In the genomic region with DNA sequence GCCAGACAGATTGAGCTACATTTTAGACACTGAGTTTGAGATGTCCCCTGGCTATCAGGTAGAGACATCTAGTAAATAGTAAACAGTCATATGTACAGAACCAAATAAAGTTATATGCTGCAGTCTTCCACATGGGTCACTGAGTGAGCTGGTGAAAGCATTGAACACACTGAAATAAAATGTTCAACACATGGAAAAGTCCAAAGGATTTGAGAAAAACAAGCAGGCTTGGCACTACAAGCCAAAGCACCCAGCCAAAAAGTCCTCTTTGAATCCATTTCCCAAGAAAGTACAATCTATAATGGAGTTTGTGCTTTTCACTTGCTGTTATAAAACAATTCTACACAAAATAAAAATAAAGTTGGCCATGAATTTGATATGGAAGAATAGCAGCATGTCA, we compare ENCODE assay signal across 29 cellular contexts.
"Had no signal": no experiment of that assay in that cellular context is flagged by ENCODE, and none has a peak within 500 bp of the region (broad histone marks: within the 10 kb centered on the region; RNA-seq: fewer than 3 reads in every experiment).

No MANE protein-coding gene starts in this region.

- DNase-seq: colonic mucosa; cortex of kidney; dermis blood vessel endothelial cell; dorsolateral prefrontal cortex; effector CD4-positive, alpha-beta T cell; effector CD8-positive, alpha-beta T cell; effector memory CD4-positive, alpha-beta T cell; effector memory CD8-positive, alpha-beta T cell; endodermal cell; erythroblast; esophagus squamous epithelium; foreskin fibroblast; foreskin keratinocyte; foreskin melanocyte; gastrocnemius medialis; glutamatergic neuron; head of caudate nucleus; heart left ventricle; heart right ventricle had no signal

- FAIRE-seq: colon, endometrium, endothelial cell of umbilical vein, frontal cortex had no signal

- H3K4me1 ChIP-seq: colonic mucosa, esophagus muscularis mucosa, esophagus squamous epithelium, foreskin keratinocyte, gastrocnemius medialis, gastroesophageal sphincter had no signal

- H3K9me3 Mint-ChIP-seq: dendritic cell treated with granulocyte-macrophage colony-stimulating factor and Interleukin-4, amounts not matched to agents 40 ng/mL and 50 ng/mL, for 4 days; effector memory CD8-positive, alpha-beta T cell; endodermal cell had no signal

- H3K36me3 ChIP-seq: colonic mucosa, esophagus muscularis mucosa, esophagus squamous epithelium, gastrocnemius medialis, gastroesophageal sphincter, heart left ventricle, heart right ventricle had no signal

- H3K27me3 Mint-ChIP-seq: dendritic cell treated with granulocyte-macrophage colony-stimulating factor and Interleukin-4, amounts not matched to agents 40 ng/mL and 50 ng/mL, for 4 days had no signal

- ATAC-seq: effector memory CD8-positive, alpha-beta T cell; esophagus mucosa; foreskin keratinocyte; gastrocnemius medialis; gastroesophageal sphincter; heart left ventricle; heart right ventricle had no signal

- H3K27ac Mint-ChIP-seq: dendritic cell treated with granulocyte-macrophage colony-stimulating factor and Interleukin-4, amounts not matched to agents 40 ng/mL and 50 ng/mL, for 4 days; effector memory CD8-positive, alpha-beta T cell; endodermal cell had no signal

- H3K27ac ChIP-seq: colonic mucosa, coronary artery, dorsolateral prefrontal cortex, epithelial cell of prostate, esophagus muscularis mucosa, esophagus squamous epithelium, foreskin keratinocyte, gastrocnemius medialis, gastroesophageal sphincter, heart left ventricle, heart right ventricle had no signal

- H3K4me3 ChIP-seq: colonic mucosa, coronary artery, dorsolateral prefrontal cortex, esophagus muscularis mucosa, esophagus squamous epithelium, gastrocnemius medialis, gastroesophageal sphincter, heart left ventricle, heart right ventricle had no signal

- H3K4me3 Mint-ChIP-seq: dendritic cell treated with granulocyte-macrophage colony-stimulating factor and Interleukin-4, amounts not matched to agents 40 ng/mL and 50 ng/mL, for 4 days; effector memory CD8-positive, alpha-beta T cell; endodermal cell had no signal

- H3K9me3 ChIP-seq: colonic mucosa, esophagus muscularis mucosa, esophagus squamous epithelium, gastrocnemius medialis, gastroesophageal sphincter, heart left ventricle, heart right ventricle had no signal

- H3K27me3 ChIP-seq: colonic mucosa, esophagus muscularis mucosa, foreskin keratinocyte, gastrocnemius medialis, gastroesophageal sphincter, heart left ventricle, heart right ventricle had no signal
